Comparison of ENCODE assay signal across 8 cellular contexts in the genomic region with DNA sequence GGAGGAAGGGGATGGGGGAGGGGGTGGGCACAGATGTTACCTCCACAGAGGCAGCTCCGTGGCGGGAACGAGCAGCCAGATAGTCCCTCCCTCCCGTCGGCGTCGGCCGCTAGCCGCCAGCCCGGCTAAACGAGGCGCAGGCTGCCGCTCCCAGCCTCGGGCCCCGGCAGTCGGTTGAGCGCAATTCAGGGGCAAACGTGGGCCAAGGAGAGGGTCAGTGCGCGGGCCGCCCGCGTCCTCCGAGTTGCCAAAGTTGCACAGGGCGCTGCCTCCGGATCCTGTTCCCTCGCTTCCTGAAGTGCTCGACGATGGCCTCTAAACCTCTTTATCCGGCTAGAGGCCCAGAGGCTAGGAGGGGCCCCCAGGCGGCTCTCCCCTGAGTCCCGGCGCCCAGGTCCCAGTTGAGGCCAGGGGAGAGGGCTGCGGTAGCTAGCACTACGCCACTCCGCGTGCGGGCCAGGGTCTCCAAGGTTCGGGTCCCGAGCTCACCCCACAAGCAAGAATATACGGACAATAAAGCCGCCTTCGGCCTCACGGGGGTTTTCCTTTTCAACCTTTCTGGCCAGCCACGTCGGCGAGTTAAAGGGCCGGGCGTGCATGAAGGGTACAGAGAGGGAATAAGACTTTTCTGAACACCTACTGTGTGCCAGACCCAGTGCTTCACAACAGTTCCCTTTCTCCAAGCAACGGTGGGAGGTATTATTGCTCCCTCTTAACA.
DNase-seq lines count a peak whose midpoint lies in the region; ATAC-seq, FAIRE-seq and TF ChIP-seq lines count a peak whose summit lies in the region.
"Had no signal": no experiment of that assay in that cellular context is flagged by ENCODE, and none has a peak within 500 bp of the region (broad histone marks: within the 10 kb centered on the region; RNA-seq: fewer than 3 reads in every experiment).

No MANE protein-coding gene starts in this region.

- no peak for ATAC-seq in T-helper 17 cell

- H3K4me3 ChIP-seq in GM12864 (ENCODE audit: low read depth, low read length) (peak overlapping the region; percentile 23; the same call in 1 of the 2 replicates), fibroblast of villous mesenchyme (ENCODE audit: low read depth, low read length) (peak overlapping the region; percentile 40), sigmoid colon (peak overlapping the region in 3 of 4 donors; percentile 38 to 48 (median 45))

- DNase-seq in GM12864 (ENCODE audit: low read depth) (no peak), T-helper 17 cell (no peak), fibroblast of villous mesenchyme (ENCODE audit: low read depth) (no peak), sigmoid colon (no peak), MV-4-11 (lab: John Stamatoyannopoulos, UW) (no peak), H54 (ENCODE audit: insufficient read length, low spot score) (no peak)
- no peak for DNase-seq in stimulated activated CD4-positive, alpha-beta T cell treated with anti-CD3 and anti-CD28 coated beads, Interleukin-15, amount 100 ng/mL, for 24 hours

- intact Hi-C loops in sigmoid colon (cut with DNase I) = loop anchor here (10.0 kb wide), 1 partner anchor 138 kb away; a partner anchor contains a TSS

- peaks cover 38% of the 10 kb centered on the region for H3K27me3 Mint-ChIP-seq in T-helper 17 cell

- TF ChIP-seq POLR2A in sigmoid colon (IDR thresholded peaks at IDR 0.05) = no peak
- TF ChIP-seq POLR2A in H54 (IDR thresholded peaks at IDR 0.05; ENCODE audit: low read depth, low read length) = no peak

- peaks cover 0 to 22% (median 15%) of the 10 kb centered on the region in 4 donors for H3K4me1 ChIP-seq in sigmoid colon

- H3K4me1 Mint-ChIP-seq in T-helper 17 cell = peaks cover 3% of the 10 kb centered on the region

- H3K4me3 Mint-ChIP-seq in T-helper 17 cell = peak overlapping the region; percentile 84

- FAIRE-seq in H54 (lab: Jason Lieb, UNC) = no peak
- FAIRE-seq: GM18507 had no signal

- H3K27ac Mint-ChIP-seq in T-helper 17 cell = no peak overlapping the region

- H3K9me3 ChIP-seq in T-helper 17 cell (ENCODE audit: control insufficient read depth, low read length, poor library complexity, severe bottlenecking) (no peaks in the 10 kb centered on the region), sigmoid colon (no peaks in the 10 kb centered on the region)

- TF ChIP-seq CTCF in GM12864 (IDR thresholded peaks at IDR 0.05; ENCODE audit: low read depth, low read length, missing control alignments) (no peak), fibroblast of villous mesenchyme (IDR thresholded peaks at IDR 0.05; ENCODE audit: insufficient read depth, low read depth, low read length) (no peak), sigmoid colon (IDR thresholded peaks at IDR 0.05) (no peak)

- no peak for TF ChIP-seq EP300 in sigmoid colon (IDR thresholded peaks at IDR 0.05)

- peaks cover 49 to 80% (median 60%) of the 10 kb centered on the region in 3 donors for H3K27me3 ChIP-seq in sigmoid colon

- H3K36me3 ChIP-seq in sigmoid colon = no peaks in the 10 kb centered on the region

- 2 to 6% methylated on average over 50 of the region's 50 CpGs for WGBS in sigmoid colon, 2 donors

- H3K27ac ChIP-seq in sigmoid colon = no peak overlapping the region

- peaks cover 2% of the 10 kb centered on the region for H3K36me3 Mint-ChIP-seq in T-helper 17 cell (ENCODE audit: low read depth)
